9 cellular contexts compared by ENCODE assay signal in the genomic region with DNA sequence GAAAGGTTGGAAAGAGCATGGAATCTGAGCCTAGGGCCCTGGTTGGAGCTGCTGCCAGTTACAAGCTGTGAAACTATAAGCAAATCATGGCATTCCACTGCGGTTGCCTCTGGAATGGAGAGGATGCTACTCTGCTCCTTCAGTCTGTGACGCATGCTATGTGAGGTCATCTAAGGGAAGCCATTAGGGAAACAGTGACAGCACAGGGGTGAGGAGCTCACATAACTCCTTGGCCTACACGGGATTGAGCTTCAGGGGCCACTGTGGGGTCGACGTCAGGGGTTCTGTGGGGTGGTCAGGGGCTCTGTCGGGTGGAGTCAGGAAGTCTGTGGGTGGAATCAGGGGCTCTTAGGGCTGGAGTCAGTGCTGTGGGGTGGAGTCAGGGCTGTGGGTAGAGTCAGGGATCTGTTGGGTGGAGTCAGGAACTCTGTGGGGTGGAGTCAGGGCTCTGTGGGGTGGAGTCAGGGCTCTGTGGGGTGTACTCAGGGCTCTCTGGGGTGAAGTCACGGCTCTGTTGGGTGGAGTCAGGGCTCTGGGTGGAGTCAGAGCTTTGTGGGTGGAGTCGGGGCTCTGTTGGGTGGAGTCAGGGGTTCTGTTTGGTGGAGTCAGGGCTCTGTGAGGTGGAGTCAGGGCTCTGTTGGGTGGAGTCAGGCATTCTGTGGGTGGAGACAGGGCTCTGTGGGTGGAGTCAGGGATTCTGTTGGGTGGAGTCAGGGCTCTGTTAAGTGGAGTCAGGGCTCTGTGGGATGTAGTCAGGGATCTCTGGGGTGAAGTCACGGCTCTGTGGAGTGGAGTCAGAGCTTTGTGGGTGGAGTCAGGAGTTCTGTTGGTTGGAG. TPM values are rescaled to one million over a fixed set of nuclear protein-coding genes. Genes with fewer than 3 reads are reported as not detected.
DNase-seq lines count a peak whose midpoint lies in the region; ATAC-seq, FAIRE-seq and TF ChIP-seq lines count a peak whose summit lies in the region.
"Had no signal": no experiment of that assay in that cellular context is flagged by ENCODE, and none has a peak within 500 bp of the region (broad histone marks: within the 10 kb centered on the region; RNA-seq: fewer than 3 reads in every experiment).

No MANE protein-coding gene starts in this region.

- intact Hi-C loops in lower leg skin (cut with DNase I; ENCODE audit: low total_unique reads) = no loop called here
- intact Hi-C loops in thyroid gland (cut with DNase I) = no loop called here

- H3K4me3 ChIP-seq in RWPE2 (ENCODE audit: severe bottlenecking) (no peak overlapping the region), bronchial epithelial cell (ENCODE audit: low read depth, low read length) (no peak overlapping the region), lower leg skin (ENCODE audit: low read depth, poor library complexity, severe bottlenecking) (no peak overlapping the region), thyroid gland (replicated peaks in 1 of 3) (no peak overlapping the region)

- H3K27ac Mint-ChIP-seq in HFFc6 = peak overlapping the region; percentile 100

- H3K27me3 ChIP-seq in RWPE2 (ENCODE audit: insufficient read depth, poor library complexity, severe bottlenecking) (no peaks in the 10 kb centered on the region), bronchial epithelial cell (ENCODE audit: control insufficient read depth, insufficient read depth, low read length) (no peaks in the 10 kb centered on the region), thyroid gland (no peaks in the 10 kb centered on the region)

- TF ChIP-seq POLR2A in lower leg skin (IDR thresholded peaks at IDR 0.05) (no peak), thyroid gland (IDR thresholded peaks at IDR 0.05) (no peak)

- peak overlapping the region; percentile 78 for H3K4me3 Mint-ChIP-seq in HFFc6

- H3K27me3 Mint-ChIP-seq in HFFc6 (ENCODE audit: insufficient read depth) = no peaks in the 10 kb centered on the region; the same call in 1 of the 2 replicates

- H3K27ac ChIP-seq in RWPE2 (ENCODE audit: poor library complexity, severe bottlenecking) (no peak overlapping the region), thyroid gland (peak overlapping the region; percentile 42 to 60 (median 45))

- peaks cover 85% of the 10 kb centered on the region for H3K4me1 Mint-ChIP-seq in HFFc6 (ENCODE audit: low read depth)

- no peaks in the 10 kb centered on the region for H3K9me3 ChIP-seq in RWPE2 (ENCODE audit: severe bottlenecking)
- no peaks in the 10 kb centered on the region for H3K9me3 ChIP-seq in thyroid gland

- H3K36me3 ChIP-seq in RWPE2 (ENCODE audit: low read depth) (no peaks in the 10 kb centered on the region), bronchial epithelial cell (ENCODE audit: control insufficient read depth, insufficient read depth, low read length) (no peaks in the 10 kb centered on the region), thyroid gland (no peaks in the 10 kb centered on the region)

- no peak for FAIRE-seq in bronchial epithelial cell (lab: Jason Lieb, UNC)

- peak; percentile 98 for DNase-seq in Caki2 (ENCODE audit: low read depth)
- DNase-seq in HFFc6 = peak; percentile 98
- no peak for DNase-seq in RWPE2 (ENCODE audit: low spot score)
- DNase-seq in bronchial epithelial cell (ENCODE audit: low read depth) = peak; percentile 48
- peak; percentile 89 to 96 for DNase-seq in lower leg skin (ENCODE audit: low spot score in 2 of 2)
- DNase-seq in thyroid gland = peak; percentile 31 to 41
- DNase-seq in activated gamma-delta T cell (lab: John Stamatoyannopoulos, UW) = no peak
- no peak for DNase-seq in NCI-H187 (lab: John Stamatoyannopoulos, UW)

- no peaks in the 10 kb centered on the region for H3K9me3 Mint-ChIP-seq in HFFc6
- H3K9me3 Mint-ChIP-seq: IgD-negative memory B cell had no signal

- 30 to 50% methylated on average over 9 of the region's 9 CpGs for WGBS in lower leg skin, 2 donors
- WGBS in thyroid gland, 2 donors = 66 to 68% methylated on average over 9 of the region's 9 CpGs

- H3K36me3 Mint-ChIP-seq in HFFc6 (ENCODE audit: low read depth) = peaks cover 5% of the 10 kb centered on the region
- H3K36me3 Mint-ChIP-seq: IgD-negative memory B cell had no signal

- no peak for TF ChIP-seq CTCF in HFFc6 (IDR thresholded peaks at IDR 0.05)
- TF ChIP-seq CTCF in RWPE2 (IDR thresholded peaks at IDR 0.05; ENCODE audit: poor library complexity, severe bottlenecking) = no peak
- TF ChIP-seq CTCF in bronchial epithelial cell (IDR thresholded peaks at IDR 0.05; ENCODE audit: insufficient read depth, low read length, severe bottlenecking) = no peak
- TF ChIP-seq CTCF in lower leg skin (IDR thresholded peaks at IDR 0.05) = no peak
- TF ChIP-seq CTCF in thyroid gland (IDR thresholded peaks at IDR 0.05) = no peak

- H3K4me1 ChIP-seq in RWPE2 (ENCODE audit: insufficient read depth, poor library complexity, severe bottlenecking) = peaks cover 7% of the 10 kb centered on the region
- H3K4me1 ChIP-seq in thyroid gland = peaks cover under 1 to 11% of the 10 kb centered on the region in 2 donors

- in situ Hi-C loops in Caki2 (cut with HindIII; ENCODE audit: low pct_unique_long_range_greater_than_20kb, low sequenced_read_pairs) = no loop called here

- ATAC-seq in RWPE2 (ENCODE audit: low read depth) = peak; percentile 75

RNA-seq across cellular contexts. Expression of gene MEDAG, which starts 35.8 kb away (rescaled TPM):
- total RNA-seq in Caki2 (2014; rRNA removed; shearing (Covaris generic); ENCODE audit: low replicate concordance) = not detected in 2 replicates
- under 1 TPM in 3 of 6 experiments, not detected in 3; 0.11 to 0.40 (median 0.33) TPM for total RNA-seq in HFFc6 (2021; fragmentation: NEBNext Ultra II Directional; extraction: Animal tissue kit (Norgen Biotek cat#: 25700))
- total RNA-seq in bronchial epithelial cell = 0.53 TPM in 1 of 2 replicates, not detected in the other
- 10 to 100 TPM; 10.3 to 35.9 (median 14.2) TPM for total RNA-seq in lower leg skin
- total RNA-seq in thyroid gland = 10 to 100 TPM; 15.2 to 99.7 (median 46.0) TPM

Comparison
In these comparisons a context has a peak if more than half of its experiments do, and no peak if none do; other contexts are left out.
1. DNase-seq: peak in Caki2 (single experiment), HFFc6 (single experiment), bronchial epithelial cell (single experiment), lower leg skin (2 of 2) and thyroid gland (2 of 2); none in RWPE2 (single experiment), activated gamma-delta T cell (single experiment) and NCI-H187 (0 of 2).